ENCODE assay signal across 20 cellular contexts in genomic region chr14:80315681-80316080, GRCh38.
DNase-seq lines count a peak whose midpoint lies in the region; ATAC-seq and TF ChIP-seq lines count a peak whose summit lies in the region.
"Had no signal": no experiment of that assay in that cellular context is flagged by ENCODE, and none has a peak within 500 bp of the region (broad histone marks: within the 10 kb centered on the region; RNA-seq: fewer than 3 reads in every experiment).

No MANE protein-coding gene starts in this region.

- POLR2A ChIA-PET in IMR-90 (lab: Charles Lee; ENCODE audit: unreplicated experiment), result interaction anchor here (0.7 kb wide), 1 partner anchor 116 kb away, joined by 4 read pairs; no protein-coding TSS in a partner anchor

- H2BK5ac ChIP-seq in IMR-90 (ENCODE audit: low read depth, low read length, poor library complexity, severe bottlenecking), result peak overlapping the region; percentile 48

- H2AFZ ChIP-seq in IMR-90 (replicated peaks; ENCODE audit: low read length, poor library complexity), result peak overlapping the region; percentile 74
- H2AFZ ChIP-seq in osteoblast (ENCODE audit: low read length), result peak overlapping the region; percentile 41

- intact Hi-C loops in IMR-90 (cut with micrococcal nuclease), result no loop called here

- H3K4me3 ChIP-seq in IMR-90 (ENCODE audit: insufficient read depth, low read depth, low read length), result no peak overlapping the region
- no peak overlapping the region for H3K4me3 ChIP-seq in osteoblast (ENCODE audit: insufficient read depth, low read length)
- H3K4me3 ChIP-seq: ascending aorta, left lung, testis, uterus had no signal

- peak overlapping the region in 1 of 2 experiments; percentile 86; a peak in 2 of 4 replicates for H4K8ac ChIP-seq in IMR-90 (ENCODE audit: low read depth in 2 of 2, low read length in 2 of 2)

- H3K9me3 ChIP-seq in IMR-90 (ENCODE audit: control insufficient read depth, insufficient read depth, low read length) (no peaks in the 10 kb centered on the region), osteoblast (ENCODE audit: low read depth, low read length) (no peaks in the 10 kb centered on the region)
- H3K9me3 ChIP-seq: ascending aorta, testis, uterus had no signal

- H3K79me1 ChIP-seq in IMR-90 (ENCODE audit: low read depth in 1 of 2, low read length in 2 of 2), result no peaks in the 10 kb centered on the region

- no CpG with 5 or more reads among the region's 1 CpG for WGBS in IMR-90 (ENCODE audit: extremely low coverage in 2 of 2, insufficient read length in 1 of 2), 2 experiments

- no peak overlapping the region for H2AK9ac ChIP-seq in IMR-90 (replicated peaks; ENCODE audit: low read depth, low read length, poor library complexity)

- H2BK120ac ChIP-seq in IMR-90 (ENCODE audit: low read depth, low read length), result peak overlapping the region; percentile 82

- dilution Hi-C loops in IMR-90 (cut with HindIII; ENCODE audit: low sequenced_read_pairs, unreplicated experiment), result no loop called here

- no peak overlapping the region for H2BK15ac ChIP-seq in IMR-90 (ENCODE audit: low read depth, low read length)

- H3K4me1 ChIP-seq in IMR-90 (ENCODE audit: control insufficient read depth, insufficient read depth, low read length) (peaks cover 8% of the 10 kb centered on the region), osteoblast (ENCODE audit: insufficient read depth, low read length) (peaks cover 22% of the 10 kb centered on the region)
- H3K4me1 ChIP-seq: ascending aorta, left lung, testis, uterus had no signal

- H4K20me1 ChIP-seq in IMR-90 (ENCODE audit: insufficient read depth, low read length) (no peaks in the 10 kb centered on the region), osteoblast (ENCODE audit: insufficient read depth, low read length) (no peaks in the 10 kb centered on the region)

- H3K9ac ChIP-seq in IMR-90 (ENCODE audit: low read depth, low read length), result no peak overlapping the region

- no peak for TF ChIP-seq RAD21 in IMR-90 (IDR thresholded peaks at IDR 0.05; ENCODE audit: low read length)

- TF ChIP-seq CTCF in IMR-90 (conservative IDR thresholded peaks at IDR 0.05; ENCODE audit: low read depth, low read length), result no peak
- no peak for TF ChIP-seq CTCF in osteoblast (IDR thresholded peaks at IDR 0.05; ENCODE audit: extremely low read depth, low read depth, low read length)

- CTCF ChIA-PET in IMR-90 (lab: Yijun Ruan, JAX), result interaction anchor here (0.6 kb wide), 1 partner anchor 8 kb away, joined by 3 read pairs; no protein-coding TSS in a partner anchor

- no peaks in the 10 kb centered on the region for H3K79me2 ChIP-seq in osteoblast (ENCODE audit: insufficient read depth, low read length)

- BruUV-seq in IMR-90 (replicated peaks; lab: Mats Ljungman, UMichigan), result no TSS peak

- ATAC-seq in IMR-90 (ENCODE audit: low read depth) (peak; percentile 42), HG02678 (IDR thresholded peaks at IDR 0.05; ENCODE audit: unreplicated experiment) (no peak)
- ATAC-seq: activated CD8-positive, alpha-beta memory T cell treated with anti-CD3 and anti-CD28 coated beads, Interleukin-2, amount 10 ng/mL, durations not matched to agents 7 days and 5 days; effector memory CD8-positive, alpha-beta T cell; left lung; stimulated activated memory B cell treated with anti-CD40 and anti-IgM and Interleukin-4, amounts not matched to agents 10 μg/mL and 1 μg/mL and 100 μg/mL, for 72 hours had no signal

- H4K5ac ChIP-seq in IMR-90 (ENCODE audit: low read depth, low read length), result peak overlapping the region; percentile 0; the same call in 1 of the 2 replicates

- H3K56ac ChIP-seq in IMR-90 (ENCODE audit: extremely low read depth, insufficient read depth, low read length), result no peak overlapping the region

- no peaks in the 10 kb centered on the region for H3K9me1 ChIP-seq in IMR-90 (ENCODE audit: insufficient read depth, low read length)

- H3K14ac ChIP-seq in IMR-90 (replicated peaks; ENCODE audit: low read depth, low read length), result peak overlapping the region; percentile 47

- no peaks in the 10 kb centered on the region for H3K36me3 ChIP-seq in IMR-90 (ENCODE audit: control insufficient read depth, insufficient read depth, low read length)
- no peaks in the 10 kb centered on the region for H3K36me3 ChIP-seq in osteoblast (ENCODE audit: insufficient read depth, low read length)
- H3K36me3 ChIP-seq: ascending aorta, left lung, uterus had no signal

- in situ Hi-C loops in IMR-90 (cut with MboI; ENCODE audit: low sequenced_read_pairs), result no loop called here

- no peak overlapping the region for H3K27ac ChIP-seq in IMR-90 (ENCODE audit: insufficient read depth, low read length)
- peak overlapping the region; percentile 35 for H3K27ac ChIP-seq in osteoblast (ENCODE audit: low read depth, low read length)
- H3K27ac ChIP-seq: ascending aorta, left lung, testis, uterus had no signal

- H4K91ac ChIP-seq in IMR-90 (ENCODE audit: insufficient read depth, low read depth, low read length), result peak overlapping the region; percentile 66; the same call in 1 of the 2 replicates

- H3K4me2 ChIP-seq in IMR-90 (ENCODE audit: low read depth, low read length), result peak overlapping the region; percentile 5
- peak overlapping the region; percentile 29 for H3K4me2 ChIP-seq in osteoblast (ENCODE audit: insufficient read depth, low read length)

- no peak for TF ChIP-seq POLR2A in IMR-90 (IDR thresholded peaks at IDR 0.05; ENCODE audit: low read depth, low read length)

- peak overlapping the region; percentile 70 for H3K4ac ChIP-seq in IMR-90 (ENCODE audit: low read depth, low read length)

- no peak overlapping the region; the same call in 1 of the 2 replicates for H3K23ac ChIP-seq in IMR-90 (ENCODE audit: low read depth, low read length)

- H2AK5ac ChIP-seq in IMR-90 (ENCODE audit: low read depth, low read length), result peak overlapping the region; percentile 74; the same call in 1 of the 2 replicates

- peak overlapping the region; percentile 0; the same call in 1 of the 2 replicates for H3K18ac ChIP-seq in IMR-90 (ENCODE audit: low read depth, low read length)

- H3K27me3 ChIP-seq in IMR-90 (ENCODE audit: control insufficient read depth, insufficient read depth, low read length) (no peaks in the 10 kb centered on the region), osteoblast (ENCODE audit: insufficient read depth, low read length) (no peaks in the 10 kb centered on the region)
- H3K27me3 ChIP-seq: ascending aorta, left lung, testis, uterus had no signal

- peak overlapping the region; percentile 83 for H2BK20ac ChIP-seq in IMR-90 (ENCODE audit: low read depth, low read length)

- DNase-seq in EH (ENCODE audit: low read depth) (peak; percentile 85), IMR-90 (peak; percentile 42), fibroblast of gingiva (ENCODE audit: low read depth) (peak; percentile 21), osteoblast (ENCODE audit: insufficient read length, low spot score, missing footprints) (no peak), NOMO-1 treated with DMSO at 0.1 percent for 48 hours (lab: John Stamatoyannopoulos, UW; ENCODE audit: unreplicated experiment) (no peak), SHP77 (lab: John Stamatoyannopoulos, UW) (no peak)
- DNase-seq in effector CD8-positive, alpha-beta T cell (lab: John Stamatoyannopoulos, UW), result no peak
- DNase-seq: activated CD8-positive, alpha-beta memory T cell treated with anti-CD3 and anti-CD28 coated beads, Interleukin-2, amount 10 ng/mL, durations not matched to agents 7 days and 5 days; CD4-positive, alpha-beta T cell; DMS 273 treated with DMSO at 0.1 percent for 48 hours; effector memory CD8-positive, alpha-beta T cell; left lung; NCI-H2107; NCI-H510A treated with DMSO at 0.1 percent for 48 hours; nephron progenitor cell; testis; uterus had no signal

TF ChIP-seq in IMR-90, 13 proteins besides CTCF, POLR2A, EP300 and RAD21:
- TF ChIP-seq CHD1 (IDR thresholded peaks at IDR 0.05; ENCODE audit: low read depth, low read length) (no peak), USF2 (IDR thresholded peaks at IDR 0.05; ENCODE audit: low read depth, low read length) (no peak), RFX5 (IDR thresholded peaks at IDR 0.05; ENCODE audit: low read depth, low read length) (no peak), NFE2L2 (IDR thresholded peaks at IDR 0.05; ENCODE audit: low read depth, low read length) (no peak), CEBPB (IDR thresholded peaks at IDR 0.05; ENCODE audit: low read depth, low read length) (no peak), ELK1 (IDR thresholded peaks at IDR 0.05; ENCODE audit: borderline replicate concordance, low read depth, low read length) (no peak), SMC3 (IDR thresholded peaks at IDR 0.05; ENCODE audit: low read depth, low read length) (no peak)

Comparison
In these comparisons a context has a peak if more than half of its experiments do, and no peak if none do; other contexts are left out.
1. DNase-seq: peak in EH (single experiment), IMR-90 (single experiment) and fibroblast of gingiva (single experiment); none in osteoblast (single experiment), NOMO-1 treated with DMSO at 0.1 percent for 48 hours (single experiment), effector CD8-positive, alpha-beta T cell (single experiment) and SHP77 (0 of 2).